15 cellular contexts compared by ENCODE assay signal in the genomic region with DNA sequence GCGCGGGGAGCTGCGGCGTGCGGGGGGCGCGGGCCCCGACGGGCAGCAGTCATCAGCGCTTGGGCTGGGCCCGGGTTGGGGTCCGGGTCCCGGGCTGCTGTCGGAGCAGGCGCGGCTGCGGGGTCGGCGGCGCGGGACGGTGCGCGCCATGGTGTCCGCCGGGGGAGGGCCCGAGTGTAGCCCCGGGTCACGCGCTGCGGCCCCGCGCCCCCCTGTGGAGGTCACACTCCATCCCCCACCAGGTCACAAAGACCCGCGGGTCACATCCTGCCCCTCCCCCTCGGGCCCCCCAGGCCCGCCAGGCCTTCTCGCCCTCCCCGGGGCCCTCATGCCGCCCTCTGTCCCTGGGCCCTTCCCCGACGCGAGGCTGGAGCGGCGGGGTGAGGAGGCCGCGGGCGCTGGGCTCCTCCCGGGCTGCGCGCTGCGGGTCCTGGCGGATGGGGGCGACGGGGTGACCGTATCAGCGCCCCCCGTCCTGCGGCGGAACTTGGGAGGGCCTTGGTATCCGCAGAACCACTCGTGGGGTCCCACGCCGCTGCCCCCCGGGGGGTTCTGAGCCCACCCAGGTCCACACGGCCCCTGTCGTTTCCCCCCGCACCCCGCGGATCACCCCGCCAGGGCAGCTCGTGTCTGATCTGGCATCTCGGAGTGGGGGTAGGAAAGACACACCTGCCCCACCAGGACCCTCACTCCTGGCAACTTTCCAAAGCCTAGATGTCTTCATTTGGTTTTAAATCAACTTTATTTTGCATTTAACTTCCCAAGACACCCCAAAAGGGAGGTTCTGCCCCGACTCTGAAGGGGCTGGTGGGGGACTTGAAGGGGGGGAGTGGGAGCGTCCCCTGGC. TPM values are rescaled to one million over a fixed set of nuclear protein-coding genes. Genes with fewer than 3 reads are reported as not detected.
DNase-seq lines count a peak whose midpoint lies in the region; ATAC-seq, FAIRE-seq and TF ChIP-seq lines count a peak whose summit lies in the region.
"Had no signal": no experiment of that assay in that cellular context is flagged by ENCODE, and none has a peak within 500 bp of the region (broad histone marks: within the 10 kb centered on the region; RNA-seq: fewer than 3 reads in every experiment).

No MANE protein-coding gene starts in this region.

- H3K27ac ChIP-seq in A549, result peak overlapping the region; percentile 56 to 82; a peak in 5 of 6 replicates
- H3K27ac ChIP-seq in Karpas-422 (ENCODE audit: low read length), result no peak overlapping the region

- H3K9ac ChIP-seq in Karpas-422 (ENCODE audit: low read length), result no peak overlapping the region

- H3K4me2 ChIP-seq in A549 (peak overlapping the region; percentile 88), Karpas-422 (ENCODE audit: low read depth, low read length, poor library complexity, severe bottlenecking) (peak overlapping the region; percentile 47)

- H3K4me3 Mint-ChIP-seq in neural crest cell, result peak overlapping the region; percentile 74

- POLR2A ChIA-PET in A549 (lab: Yijun Ruan, JAX), result no interaction called here

- H3K79me2 ChIP-seq in Karpas-422 (ENCODE audit: low read length), result no peaks in the 10 kb centered on the region

- TF ChIP-seq RAD21 in A549 (conservative IDR thresholded peaks at IDR 0.05 in 1 of 2, IDR thresholded peaks at IDR 0.05 in 1 of 2), result no peak

- ATAC-seq in A549, result peak; percentile 32 to 66; a peak in 4 of 6 replicates
- ATAC-seq in left ventricle myocardium superior, result peak; percentile 36
- ATAC-seq in GM18867 (IDR thresholded peaks at IDR 0.05; ENCODE audit: unreplicated experiment), result no peak

- H3K36me3 Mint-ChIP-seq in neural crest cell (ENCODE audit: low read depth), result peaks cover 5% of the 10 kb centered on the region

- H2AFZ ChIP-seq in Karpas-422 (ENCODE audit: low read length), result no peak overlapping the region

- H3K36me3 ChIP-seq in Karpas-422 (ENCODE audit: insufficient read depth, low read length), result no peaks in the 10 kb centered on the region
- H3K36me3 ChIP-seq: MG63 had no signal

- H3K9me2 ChIP-seq in Karpas-422 (replicated peaks; ENCODE audit: insufficient read depth, low read length), result no peaks in the 10 kb centered on the region

- CTCF ChIA-PET in A549 (lab: Yijun Ruan, JAX), result interaction anchor here (1.0 to 1.4 kb wide), 2 partner anchors 16 to 28 kb away, joined by 3 to 4 read pairs; no protein-coding TSS in a partner anchor

- H3K4me3 ChIP-seq in A549, result peak overlapping the region; percentile 44
- peak overlapping the region; percentile 34; the same call in 1 of the 2 replicates for H3K4me3 ChIP-seq in Karpas-422 (ENCODE audit: low read length)
- H3K4me3 ChIP-seq: MG63 had no signal

- peaks cover 5% of the 10 kb centered on the region for H3K9me3 Mint-ChIP-seq in neural crest cell

- TF ChIP-seq CTCF in A549 (IDR thresholded peaks at IDR 0.05) (no peak), neural crest cell (conservative IDR thresholded peaks at IDR 0.05) (no peak)

- H3K27me3 Mint-ChIP-seq in neural crest cell (ENCODE audit: low read depth), result peaks cover 21% of the 10 kb centered on the region

- H3K27me3 ChIP-seq in Karpas-422 (ENCODE audit: low read length), result no peaks in the 10 kb centered on the region
- H3K27me3 ChIP-seq: MG63 had no signal

- no peak for FAIRE-seq in A549 (lab: Jason Lieb, UNC)
- FAIRE-seq: colon, H54, keratinocyte, small intestine had no signal

- no peak for DNase-seq in A549 (ENCODE audit: low read depth in 1 of 2, low spot score in 1 of 2)
- no peak for DNase-seq in Karpas-422
- no peak for DNase-seq in left ventricle myocardium superior
- DNase-seq in neural crest cell (ENCODE audit: low read depth, low spot score), result no peak
- no peak for DNase-seq in germinal center (ENCODE audit: low spot score)
- no peak for DNase-seq in RKO (ENCODE audit: low spot score)
- no peak for DNase-seq in HK-2 (ENCODE audit: unreplicated experiment)
- DNase-seq: small intestine had no signal

- intact Hi-C loops in left ventricle myocardium superior (cut with micrococcal nuclease), result no loop called here

- no peaks in the 10 kb centered on the region for H4K20me1 ChIP-seq in Karpas-422 (ENCODE audit: insufficient read depth, low read depth, low read length)

- no peaks in the 10 kb centered on the region for H3K9me3 ChIP-seq in A549
- no peaks in the 10 kb centered on the region for H3K9me3 ChIP-seq in Karpas-422 (ENCODE audit: low read length)
- H3K9me3 ChIP-seq: MG63 had no signal

- no peak overlapping the region for H3K27ac Mint-ChIP-seq in neural crest cell (ENCODE audit: unreplicated experiment)

- TF ChIP-seq POLR2A in A549 (IDR thresholded peaks at IDR 0.05; ENCODE audit: low read length), result no peak

- 16% methylated on average over 6 of the region's 75 CpGs for WGBS in A549 (ENCODE audit: missing lambda C conversion rate)

- no peak for TF ChIP-seq EP300 in A549 (IDR thresholded peaks at IDR 0.05)

- peaks cover 14% of the 10 kb centered on the region for H3K4me1 Mint-ChIP-seq in neural crest cell

- H3K4me1 ChIP-seq in A549 (peaks cover 9% of the 10 kb centered on the region; the same call in 2 of the 3 replicates), Karpas-422 (ENCODE audit: low read length) (peaks cover 29% of the 10 kb centered on the region)

TF ChIP-seq in A549, 52 proteins besides CTCF, POLR2A, EP300 and RAD21 (continues in another document):
- TF ChIP-seq ZC3H11A (IDR thresholded peaks at IDR 0.05) (no peak), HDAC2 (IDR thresholded peaks at IDR 0.05) (no peak), E2F6 (IDR thresholded peaks at IDR 0.05; ENCODE audit: borderline replicate concordance, low read depth) (no peak), GATA3 (IDR thresholded peaks at IDR 0.05; ENCODE audit: borderline replicate concordance) (no peak), PHF8 (IDR thresholded peaks at IDR 0.05; ENCODE audit: borderline replicate concordance, low read depth) (no peak), NPAS2 (CRISPR knock-in tag; IDR thresholded peaks at IDR 0.05; ENCODE audit: borderline replicate concordance) (no peak), CHD2 (IDR thresholded peaks at IDR 0.05; ENCODE audit: low read length, partially characterized antibody) (no peak)
- TF ChIP-seq, protein P1, sequence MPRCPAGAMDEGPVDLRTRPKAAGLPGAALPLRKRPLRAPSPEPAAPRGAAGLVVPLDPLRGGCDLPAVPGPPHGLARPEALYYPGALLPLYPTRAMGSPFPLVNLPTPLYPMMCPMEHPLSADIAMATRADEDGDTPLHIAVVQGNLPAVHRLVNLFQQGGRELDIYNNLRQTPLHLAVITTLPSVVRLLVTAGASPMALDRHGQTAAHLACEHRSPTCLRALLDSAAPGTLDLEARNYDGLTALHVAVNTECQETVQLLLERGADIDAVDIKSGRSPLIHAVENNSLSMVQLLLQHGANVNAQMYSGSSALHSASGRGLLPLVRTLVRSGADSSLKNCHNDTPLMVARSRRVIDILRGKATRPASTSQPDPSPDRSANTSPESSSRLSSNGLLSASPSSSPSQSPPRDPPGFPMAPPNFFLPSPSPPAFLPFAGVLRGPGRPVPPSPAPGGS (IDR thresholded peaks at IDR 0.05), result no peak

RNA-seq across cellular contexts. Expression of gene TTLL8, which starts 0.5 kb away (rescaled TPM):
- polyA plus RNA-seq in A549 (2011; rRNA removed), result not detected in 2 replicates
- polyA plus RNA-seq in A549 (2012; cell fraction: cytosol; rRNA removed), result not detected in 2 replicates
- polyA plus RNA-seq in A549 (2012; cell fraction: nucleus; rRNA removed), result not detected in 2 replicates
- not detected in 3 replicates for polyA plus RNA-seq in A549 (2017; fragmentation: RNase III; extraction: RNeasy Plus Mini Kit Qiagen cat#74134 plus additional on column Dnase treatment)
- polyA minus RNA-seq in A549 (2011; rRNA and poly(A)+ RNA removed), result not detected in 2 replicates
- not detected in 2 replicates for total RNA-seq in Karpas-422 (2014; rRNA removed; shearing (Covaris generic); ENCODE audit: low replicate concordance)
- total RNA-seq in left ventricle myocardium superior, result not detected
- not detected in 2 replicates for total RNA-seq in neural crest cell
- total RNA-seq: myocyte, temporal lobe had no signal
- polyA plus RNA-seq: keratinocyte, small intestine had no signal

RNA-seq across cellular contexts. Expression of gene MLC1, which starts 26.7 kb away (rescaled TPM):
- polyA plus RNA-seq in A549 (2011; rRNA removed), result not detected in 2 replicates
- 0.01 TPM in 1 of 2 replicates, not detected in the other for polyA plus RNA-seq in A549 (2012; cell fraction: cytosol; rRNA removed)
- not detected in 2 replicates for polyA plus RNA-seq in A549 (2012; cell fraction: nucleus; rRNA removed)
- polyA plus RNA-seq in A549 (2017; fragmentation: RNase III; extraction: RNeasy Plus Mini Kit Qiagen cat#74134 plus additional on column Dnase treatment), result not detected in 3 replicates
- polyA minus RNA-seq in A549 (2011; rRNA and poly(A)+ RNA removed), result not detected in 2 replicates
- total RNA-seq in Karpas-422 (2014; rRNA removed; shearing (Covaris generic); ENCODE audit: low replicate concordance), result not detected in 2 replicates
- total RNA-seq in left ventricle myocardium superior, result 0.10 TPM
- total RNA-seq in neural crest cell, result 2.0 and 3.3 TPM in 2 replicates
- total RNA-seq: myocyte had no signal
- polyA plus RNA-seq: keratinocyte had no signal

RNA-seq across cellular contexts. Expression of gene MOV10L1, which starts 31.2 kb away (rescaled TPM):
- polyA plus RNA-seq in A549 (2011; rRNA removed), result 0.04 TPM in 1 of 2 replicates, not detected in the other
- polyA plus RNA-seq in A549 (2012; cell fraction: cytosol; rRNA removed), result not detected in 2 replicates
- polyA plus RNA-seq in A549 (2012; cell fraction: nucleus; rRNA removed), result 0.05 TPM in 1 of 2 replicates, not detected in the other
- polyA plus RNA-seq in A549 (2017; fragmentation: RNase III; extraction: RNeasy Plus Mini Kit Qiagen cat#74134 plus additional on column Dnase treatment), result 0.04 to 0.30 TPM in 2 of 3 replicates, not detected in the other
- 0.39 TPM in 1 of 2 replicates, not detected in the other for polyA minus RNA-seq in A549 (2011; rRNA and poly(A)+ RNA removed)
- total RNA-seq in Karpas-422 (2014; rRNA removed; shearing (Covaris generic); ENCODE audit: low replicate concordance), result 2.9 TPM in 1 of 2 replicates, not detected in the other
- 0.22 TPM for total RNA-seq in left ventricle myocardium superior
- total RNA-seq in neural crest cell, result not detected in 2 replicates
- polyA plus RNA-seq: keratinocyte had no signal

RNA-seq across cellular contexts. Expression of gene IL17REL, which starts 46.0 kb away (rescaled TPM):
- polyA plus RNA-seq in A549 (2011; rRNA removed), result 0.03 TPM in 1 of 2 replicates, not detected in the other
- 0.01 TPM in 1 of 2 replicates, not detected in the other for polyA plus RNA-seq in A549 (2012; cell fraction: cytosol; rRNA removed)
- polyA plus RNA-seq in A549 (2012; cell fraction: nucleus; rRNA removed), result 0.11 and 0.12 TPM in 2 replicates
- polyA plus RNA-seq in A549 (2017; fragmentation: RNase III; extraction: RNeasy Plus Mini Kit Qiagen cat#74134 plus additional on column Dnase treatment), result 0.06 to 0.08 TPM (median 0.07 TPM) in 3 replicates
- not detected in 2 replicates for polyA minus RNA-seq in A549 (2011; rRNA and poly(A)+ RNA removed)
- total RNA-seq in Karpas-422 (2014; rRNA removed; shearing (Covaris generic); ENCODE audit: low replicate concordance), result not detected in 2 replicates
- total RNA-seq in left ventricle myocardium superior, result not detected
- 0.07 TPM in 1 of 2 replicates, not detected in the other for total RNA-seq in neural crest cell
- total RNA-seq: myocyte had no signal
- polyA plus RNA-seq: keratinocyte had no signal
